Comparison of ENCODE assay signal across 22 cellular contexts in the genomic region with DNA sequence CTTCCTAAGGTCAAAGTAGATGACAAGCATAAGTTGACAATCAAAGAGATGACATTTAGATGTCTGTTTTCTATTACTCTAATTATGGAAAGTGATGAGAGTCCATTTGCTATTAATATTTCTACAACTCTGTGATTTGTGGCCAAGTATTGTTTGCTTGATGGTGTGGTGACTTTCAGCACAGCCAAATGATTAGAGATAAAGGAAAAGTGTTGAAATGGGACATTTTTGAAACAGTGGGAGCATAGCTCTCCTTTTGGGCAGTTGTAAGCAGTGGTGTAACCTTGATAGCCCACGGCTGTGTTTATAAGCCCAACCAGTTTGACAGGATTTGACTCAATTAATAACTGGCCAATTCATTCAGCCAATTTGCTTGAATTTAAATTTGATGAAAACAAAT. TPM values are rescaled to one million over a fixed set of nuclear protein-coding genes. Genes with fewer than 3 reads are reported as not detected.
DNase-seq lines count a peak whose midpoint lies in the region; ATAC-seq, FAIRE-seq and TF ChIP-seq lines count a peak whose summit lies in the region.
"Had no signal": no experiment of that assay in that cellular context is flagged by ENCODE, and none has a peak within 500 bp of the region (broad histone marks: within the 10 kb centered on the region; RNA-seq: fewer than 3 reads in every experiment).

No MANE protein-coding gene starts in this region.

- TF ChIP-seq CTCF in PC-3 (conservative IDR thresholded peaks at IDR 0.05; ENCODE audit: low read depth, low read length) = no peak
- no peak for TF ChIP-seq CTCF in left ventricle myocardium inferior (IDR thresholded peaks at IDR 0.05; ENCODE audit: borderline replicate concordance)

- no peaks in the 10 kb centered on the region for H3K27me3 ChIP-seq in PC-3 (ENCODE audit: low read length)
- H3K27me3 ChIP-seq in left ventricle myocardium inferior (ENCODE audit: low read depth) = no peaks in the 10 kb centered on the region

- H2AFZ ChIP-seq in PC-3 (ENCODE audit: low read length) = no peak overlapping the region

- H3K4me2 ChIP-seq in PC-3 (ENCODE audit: low read length) = peak overlapping the region; percentile 32

- no peak for TF ChIP-seq POLR2A in GM12892 (IDR thresholded peaks at IDR 0.05; ENCODE audit: low read depth, low read length)

- no peaks in the 10 kb centered on the region for H4K20me1 ChIP-seq in PC-3 (ENCODE audit: low read length)

- POLR2A ChIA-PET in PC-3 (lab: Charles Lee; ENCODE audit: unreplicated experiment) = no interaction called here

- no peaks in the 10 kb centered on the region for H3K79me2 ChIP-seq in PC-3 (ENCODE audit: low read length)

- H3K4me1 ChIP-seq in PC-3 (ENCODE audit: insufficient read depth, low read length) = peaks cover 37% of the 10 kb centered on the region
- peaks cover 24% of the 10 kb centered on the region for H3K4me1 ChIP-seq in left ventricle myocardium inferior

- H3K9me3 ChIP-seq in PC-3 (ENCODE audit: low read length) = no peaks in the 10 kb centered on the region
- peaks cover 14% of the 10 kb centered on the region for H3K9me3 ChIP-seq in left ventricle myocardium inferior (replicated peaks)

- no peaks in the 10 kb centered on the region for H3K36me3 ChIP-seq in PC-3 (ENCODE audit: low read depth, low read length)
- no peaks in the 10 kb centered on the region for H3K36me3 ChIP-seq in left ventricle myocardium inferior

- H3F3A ChIP-seq in PC-3 (ENCODE audit: low read length, unreplicated experiment) = no peaks in the 10 kb centered on the region

- FAIRE-seq in GM12892 (lab: Jason Lieb, UNC) = peak; percentile 21

- BruUV-seq in PC-3 (replicated peaks; lab: Mats Ljungman, UMichigan) = no TSS peak

- intact Hi-C loops in PC-3 (cut with micrococcal nuclease) = loop anchor here (5.0 kb wide), 2 partner anchors 231 to 494 kb away; no protein-coding TSS in a partner anchor
- intact Hi-C loops in left ventricle myocardium inferior (cut with micrococcal nuclease) = no loop called here

- H3K27ac ChIP-seq in PC-3 (ENCODE audit: low read length) (no peak overlapping the region), left ventricle myocardium inferior (replicated peaks) (peak overlapping the region; percentile 46)
- H3K27ac ChIP-seq: HL-60, SK-N-MC had no signal

- H3K4me3 ChIP-seq in PC-3 (ENCODE audit: low read length) (no peak overlapping the region), left ventricle myocardium inferior (no peak overlapping the region)
- H3K4me3 ChIP-seq: SK-N-MC had no signal

- ATAC-seq in PC-3 (no peak), HG03025 (IDR thresholded peaks at IDR 0.05; ENCODE audit: low FRiP score, unreplicated experiment) (no peak)

- H3K9me2 ChIP-seq in PC-3 (replicated peaks; ENCODE audit: low read length) = no peaks in the 10 kb centered on the region

- CTCF ChIA-PET in PC-3 (lab: Charles Lee) = interaction anchor here (0.7 kb wide), 1 partner anchor 1266 kb away, joined by 4 read pairs; no protein-coding TSS in a partner anchor

- DNase-seq in NCI-H748 (lab: John Stamatoyannopoulos, UW; ENCODE audit: unreplicated experiment) (peak; percentile 39), NCI-H748 treated with DMSO at 0.1 percent for 48 hours (lab: John Stamatoyannopoulos, UW) (no peak), GM12892 (ENCODE audit: insufficient read length) (no peak), PC-3 (peak; percentile 80), left ventricle myocardium inferior (no peak), putamen (ENCODE audit: low spot score) (no peak), dermis blood vessel endothelial cell (no peak)
- DNase-seq: AML-193, EL, GF-D8, GOT3, HCEC 1CT, KG1, NCI-H187, NCI-H2107, NCI-H774, SHP77 had no signal

- H3K9ac ChIP-seq in PC-3 (ENCODE audit: low read length) = no peak overlapping the region

RNA-seq across cellular contexts. Expression of a gene that starts 31.6 kb away (rescaled TPM):
- polyA plus RNA-seq in GM12892 (2012; ENCODE audit: missing spikeins) = 0.25 TPM
- total RNA-seq in PC-3 (2014; rRNA removed) (not detected in 2 replicates), left ventricle myocardium inferior (0.49 TPM), dermis blood vessel endothelial cell (0.14 and 0.17 TPM in 2 replicates)
- total RNA-seq: HT1080, NCI-H460 had no signal

Comparison
In these comparisons a context has a peak if more than half of its experiments do, and no peak if none do; other contexts are left out.
1. DNase-seq: peak in NCI-H748 (single experiment) and PC-3 (single experiment); none in NCI-H748 treated with DMSO at 0.1 percent for 48 hours (single experiment), GM12892 (single experiment), left ventricle myocardium inferior (single experiment), putamen (single experiment) and dermis blood vessel endothelial cell (single experiment).